Comparison of ENCODE assay signal across 1 cellular context in the genomic region with DNA sequence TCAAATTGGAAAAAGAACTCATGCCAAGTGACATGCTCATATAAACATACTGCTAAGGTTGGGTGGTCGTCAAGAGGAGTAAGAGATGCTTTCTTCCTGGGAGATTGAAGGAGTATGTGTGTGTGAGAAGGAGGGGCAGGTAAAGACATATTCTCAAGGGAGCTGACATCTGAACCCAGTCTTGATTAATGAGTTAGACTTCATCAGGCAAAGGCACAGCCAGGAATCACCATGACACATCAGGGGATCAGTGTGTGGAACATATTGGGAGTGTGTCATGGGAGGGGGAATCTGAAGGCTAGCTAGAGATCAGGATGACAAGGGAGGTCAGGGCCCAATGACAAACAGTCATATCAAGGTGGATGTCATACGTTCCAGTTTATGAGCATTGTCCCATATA.
TF ChIP-seq lines count a peak whose summit lies in the region.

No MANE protein-coding gene starts in this region.

TF ChIP-seq in K562, 482 proteins besides CTCF, POLR2A, EP300 and RAD21:
- TF ChIP-seq ESRRB (CRISPR knock-in tag; IDR thresholded peaks at IDR 0.05; ENCODE audit: borderline replicate concordance) (no peak), MED1 (CRISPR knock-in tag; IDR thresholded peaks at IDR 0.05; ENCODE audit: borderline replicate concordance) (no peak), PHB2 (IDR thresholded peaks at IDR 0.05; ENCODE audit: low read depth) (no peak), MEIS2 (IDR thresholded peaks at IDR 0.05; ENCODE audit: partially characterized antibody) (peak; percentile 65), HNRNPK (IDR thresholded peaks at IDR 0.05; ENCODE audit: low read depth, low read length, poor library complexity, severe bottlenecking) (no peak)
- TF ChIP-seq, protein P1, sequence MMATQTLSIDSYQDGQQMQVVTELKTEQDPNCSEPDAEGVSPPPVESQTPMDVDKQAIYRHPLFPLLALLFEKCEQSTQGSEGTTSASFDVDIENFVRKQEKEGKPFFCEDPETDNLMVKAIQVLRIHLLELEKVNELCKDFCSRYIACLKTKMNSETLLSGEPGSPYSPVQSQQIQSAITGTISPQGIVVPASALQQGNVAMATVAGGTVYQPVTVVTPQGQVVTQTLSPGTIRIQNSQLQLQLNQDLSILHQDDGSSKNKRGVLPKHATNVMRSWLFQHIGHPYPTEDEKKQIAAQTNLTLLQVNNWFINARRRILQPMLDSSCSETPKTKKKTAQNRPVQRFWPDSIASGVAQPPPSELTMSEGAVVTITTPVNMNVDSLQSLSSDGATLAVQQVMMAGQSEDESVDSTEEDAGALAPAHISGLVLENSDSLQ (IDR thresholded peaks at IDR 0.05), result peak; percentile 32; the same call in 1 of the 2 replicates
- TF ChIP-seq, protein P2, sequence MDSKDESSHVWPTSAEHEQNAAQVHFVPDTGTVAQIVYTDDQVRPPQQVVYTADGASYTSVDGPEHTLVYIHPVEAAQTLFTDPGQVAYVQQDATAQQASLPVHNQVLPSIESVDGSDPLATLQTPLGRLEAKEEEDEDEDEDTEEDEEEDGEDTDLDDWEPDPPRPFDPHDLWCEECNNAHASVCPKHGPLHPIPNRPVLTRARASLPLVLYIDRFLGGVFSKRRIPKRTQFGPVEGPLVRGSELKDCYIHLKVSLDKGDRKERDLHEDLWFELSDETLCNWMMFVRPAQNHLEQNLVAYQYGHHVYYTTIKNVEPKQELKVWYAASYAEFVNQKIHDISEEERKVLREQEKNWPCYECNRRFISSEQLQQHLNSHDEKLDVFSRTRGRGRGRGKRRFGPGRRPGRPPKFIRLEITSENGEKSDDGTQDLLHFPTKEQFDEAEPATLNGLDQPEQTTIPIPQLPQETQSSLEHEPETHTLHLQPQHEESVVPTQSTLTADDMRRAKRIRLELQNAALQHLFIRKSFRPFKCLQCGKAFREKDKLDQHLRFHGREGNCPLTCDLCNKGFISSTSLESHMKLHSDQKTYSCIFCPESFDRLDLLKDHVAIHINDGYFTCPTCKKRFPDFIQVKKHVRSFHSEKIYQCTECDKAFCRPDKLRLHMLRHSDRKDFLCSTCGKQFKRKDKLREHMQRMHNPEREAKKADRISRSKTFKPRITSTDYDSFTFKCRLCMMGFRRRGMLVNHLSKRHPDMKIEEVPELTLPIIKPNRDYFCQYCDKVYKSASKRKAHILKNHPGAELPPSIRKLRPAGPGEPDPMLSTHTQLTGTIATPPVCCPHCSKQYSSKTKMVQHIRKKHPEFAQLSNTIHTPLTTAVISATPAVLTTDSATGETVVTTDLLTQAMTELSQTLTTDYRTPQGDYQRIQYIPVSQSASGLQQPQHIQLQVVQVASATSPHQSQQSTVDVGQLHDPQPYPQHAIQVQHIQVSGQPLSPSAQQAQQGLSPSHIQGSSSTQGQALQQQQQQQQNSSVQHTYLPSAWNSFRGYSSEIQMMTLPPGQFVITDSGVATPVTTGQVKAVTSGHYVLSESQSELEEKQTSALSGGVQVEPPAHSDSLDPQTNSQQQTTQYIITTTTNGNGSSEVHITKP (IDR thresholded peaks at IDR 0.05; ENCODE audit: partially characterized antibody), result peak; percentile 39
- TF ChIP-seq, protein P3, sequence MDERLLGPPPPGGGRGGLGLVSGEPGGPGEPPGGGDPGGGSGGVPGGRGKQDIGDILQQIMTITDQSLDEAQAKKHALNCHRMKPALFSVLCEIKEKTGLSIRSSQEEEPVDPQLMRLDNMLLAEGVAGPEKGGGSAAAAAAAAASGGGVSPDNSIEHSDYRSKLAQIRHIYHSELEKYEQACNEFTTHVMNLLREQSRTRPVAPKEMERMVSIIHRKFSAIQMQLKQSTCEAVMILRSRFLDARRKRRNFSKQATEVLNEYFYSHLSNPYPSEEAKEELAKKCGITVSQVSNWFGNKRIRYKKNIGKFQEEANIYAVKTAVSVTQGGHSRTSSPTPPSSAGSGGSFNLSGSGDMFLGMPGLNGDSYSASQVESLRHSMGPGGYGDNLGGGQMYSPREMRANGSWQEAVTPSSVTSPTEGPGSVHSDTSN (CRISPR knock-in tag; IDR thresholded peaks at IDR 0.05; ENCODE audit: low read depth), result no peak
- TF ChIP-seq, protein P3 (tag; conservative IDR thresholded peaks at IDR 0.05; ENCODE audit: low read depth), result peak; percentile 67
- TF ChIP-seq, protein P4, sequence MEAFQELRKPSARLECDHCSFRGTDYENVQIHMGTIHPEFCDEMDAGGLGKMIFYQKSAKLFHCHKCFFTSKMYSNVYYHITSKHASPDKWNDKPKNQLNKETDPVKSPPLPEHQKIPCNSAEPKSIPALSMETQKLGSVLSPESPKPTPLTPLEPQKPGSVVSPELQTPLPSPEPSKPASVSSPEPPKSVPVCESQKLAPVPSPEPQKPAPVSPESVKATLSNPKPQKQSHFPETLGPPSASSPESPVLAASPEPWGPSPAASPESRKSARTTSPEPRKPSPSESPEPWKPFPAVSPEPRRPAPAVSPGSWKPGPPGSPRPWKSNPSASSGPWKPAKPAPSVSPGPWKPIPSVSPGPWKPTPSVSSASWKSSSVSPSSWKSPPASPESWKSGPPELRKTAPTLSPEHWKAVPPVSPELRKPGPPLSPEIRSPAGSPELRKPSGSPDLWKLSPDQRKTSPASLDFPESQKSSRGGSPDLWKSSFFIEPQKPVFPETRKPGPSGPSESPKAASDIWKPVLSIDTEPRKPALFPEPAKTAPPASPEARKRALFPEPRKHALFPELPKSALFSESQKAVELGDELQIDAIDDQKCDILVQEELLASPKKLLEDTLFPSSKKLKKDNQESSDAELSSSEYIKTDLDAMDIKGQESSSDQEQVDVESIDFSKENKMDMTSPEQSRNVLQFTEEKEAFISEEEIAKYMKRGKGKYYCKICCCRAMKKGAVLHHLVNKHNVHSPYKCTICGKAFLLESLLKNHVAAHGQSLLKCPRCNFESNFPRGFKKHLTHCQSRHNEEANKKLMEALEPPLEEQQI (IDR thresholded peaks at IDR 0.05), result no peak
